Comparison of ENCODE assay signal across 24 cellular contexts in genomic region chr10:106712988-106713387, GRCh38.
"Had no signal": no experiment of that assay in that cellular context is flagged by ENCODE, and none has a peak within 500 bp of the region (broad histone marks: within the 10 kb centered on the region; RNA-seq: fewer than 3 reads in every experiment).

No MANE protein-coding gene starts in this region.

- H3K27ac ChIP-seq: esophagus squamous epithelium, spleen, suprapubic skin, tibial artery, VCaP had no signal

- H3K27me3 ChIP-seq: spleen, suprapubic skin, tibial artery had no signal

- H3K4me1 ChIP-seq: esophagus squamous epithelium, spleen, suprapubic skin, tibial artery had no signal

- ATAC-seq: left cardiac atrium; left ventricle myocardium superior; mucosa of descending colon; natural killer cell treated with Interleukin-12 subunit alpha and Interleukin-12 subunit beta and Interleukin-15 and Interleukin-18, amount 100 ng/mL, for 72 hours; right cardiac atrium had no signal

- H3K4me3 ChIP-seq: esophagus squamous epithelium, mucosa of descending colon, spleen, suprapubic skin, tibial artery had no signal

- DNase-seq: activated CD4-positive, alpha-beta memory T cell treated with anti-CD3 and anti-CD28 coated beads, Interleukin-2, amount 10 ng/mL, durations not matched to agents 7 days and 5 days; activated CD4-positive, alpha-beta T cell treated with anti-CD3 and anti-CD28 coated beads for 48 hours; activated CD8-positive, alpha-beta memory T cell treated with anti-CD3 and anti-CD28 coated beads, Interleukin-2, amount 50 U/mL, for 48 hours; activated gamma-delta T cell; activated naive CD4-positive, alpha-beta T cell treated with anti-CD3 and anti-CD28 coated beads, Interleukin-2, amount 10 ng/mL, durations not matched to agents 7 days and 5 days; activated naive CD8-positive, alpha-beta T cell treated with anti-CD3 and anti-CD28 coated beads, Interleukin-2, amount 10 ng/mL, durations not matched to agents 7 days and 5 days; activated T-cell treated with anti-CD3 and anti-CD28 coated beads, Interleukin-2, amount 50 U/mL, for 24 hours; caudate nucleus; esophagus squamous epithelium; foreskin melanocyte; left cardiac atrium; left ventricle myocardium superior; mucosa of descending colon; right cardiac atrium; spleen; stimulated activated naive CD4-positive, alpha-beta T cell; T-helper 9 cell; tibial artery had no signal

- H3K36me3 ChIP-seq: esophagus squamous epithelium, spleen, suprapubic skin, tibial artery had no signal

- FAIRE-seq: astrocyte, islet of Langerhans, TTC549 had no signal

- H3K9me3 ChIP-seq: esophagus squamous epithelium, mucosa of descending colon, spleen, suprapubic skin, tibial artery had no signal
